Comparison of ENCODE assay signal across 15 cellular contexts in the genomic region with DNA sequence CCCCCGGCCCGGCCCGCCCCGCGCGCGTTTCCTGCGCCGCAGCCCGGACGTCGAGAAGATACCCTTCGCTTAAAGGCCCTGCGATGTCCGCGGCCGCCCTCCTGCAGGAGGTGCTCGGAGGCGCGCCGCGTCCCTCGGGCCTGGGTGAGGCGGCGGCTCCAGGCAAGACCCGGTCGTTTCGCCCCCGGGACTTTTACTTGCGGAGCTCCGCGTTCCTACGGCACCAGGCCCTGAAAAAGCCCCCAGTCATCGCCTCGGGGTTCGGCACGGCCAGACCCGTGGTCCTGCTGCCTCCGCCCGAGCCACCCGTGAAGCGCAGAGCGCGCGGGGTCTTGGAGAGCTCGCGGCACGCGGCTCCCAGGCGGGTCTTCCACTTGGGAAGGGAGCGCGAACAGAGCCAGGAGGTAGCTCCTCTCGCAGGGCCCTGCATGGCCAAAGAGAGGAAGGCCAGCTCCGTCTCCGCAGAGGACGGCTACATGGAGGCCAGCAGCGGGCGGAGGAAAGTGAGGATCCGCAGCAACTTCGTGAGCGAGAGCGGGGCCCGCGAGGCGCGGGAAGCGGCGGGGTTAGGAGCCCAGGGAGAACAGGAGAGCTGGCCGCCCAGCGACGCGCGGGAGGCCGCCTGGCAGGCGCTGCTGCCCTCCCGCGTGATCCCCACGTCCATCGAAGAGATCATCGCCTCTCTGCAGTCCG. TPM values are rescaled to one million over a fixed set of nuclear protein-coding genes. Genes with fewer than 3 reads are reported as not detected.
DNase-seq lines count a peak whose midpoint lies in the region; ATAC-seq and TF ChIP-seq lines count a peak whose summit lies in the region.
"Had no signal": no experiment of that assay in that cellular context is flagged by ENCODE, and none has a peak within 500 bp of the region (broad histone marks: within the 10 kb centered on the region; RNA-seq: fewer than 3 reads in every experiment).

No MANE protein-coding gene starts in this region.

- H3K4me3 ChIP-seq in cardiac fibroblast (replicated peaks in 1 of 2; ENCODE audit: low read depth in 2 of 2, low read length in 2 of 2): peak overlapping the region; percentile 17 to 36
- H3K4me3 ChIP-seq in iPS-20b (ENCODE audit: low read length): peak overlapping the region; percentile 68; the same call in 1 of the 2 replicates
- peak overlapping the region in 1 of 2 donors; percentile 8 for H3K4me3 ChIP-seq in right atrium auricular region

- H3K27ac ChIP-seq in iPS-20b (ENCODE audit: low read length) (no peak overlapping the region), right atrium auricular region (no peak overlapping the region)
- H3K27ac ChIP-seq: neutrophil, stomach had no signal

- H3K9ac ChIP-seq in iPS-20b (ENCODE audit: low read depth, low read length): peak overlapping the region; percentile 70; the same call in 1 of the 2 replicates

- no peak for ATAC-seq in HG02571 (IDR thresholded peaks at IDR 0.05; ENCODE audit: unreplicated experiment)
- ATAC-seq: HCT116 had no signal

- no peaks in the 10 kb centered on the region for H3K36me3 ChIP-seq in iPS-20b (ENCODE audit: insufficient read depth, low read depth, low read length)
- H3K36me3 ChIP-seq in right atrium auricular region: no peaks in the 10 kb centered on the region
- H3K36me3 ChIP-seq: neutrophil had no signal

- TF ChIP-seq CTCF in GM20000 (IDR thresholded peaks at IDR 0.05; ENCODE audit: extremely low read depth, missing control alignments) (no peak), cardiac fibroblast (IDR thresholded peaks at IDR 0.05; ENCODE audit: low read depth, low read length) (no peak), right atrium auricular region (IDR thresholded peaks at IDR 0.05) (no peak)

- no peaks in the 10 kb centered on the region; the same call in 1 of the 2 replicates for H3K4me1 ChIP-seq in iPS-20b (ENCODE audit: insufficient read depth, low read length)
- peaks cover 0 to 8% of the 10 kb centered on the region in 2 donors for H3K4me1 ChIP-seq in right atrium auricular region

- DNase-seq in GM20000 (ENCODE audit: low spot score) (peak; percentile 7), cardiac fibroblast (ENCODE audit: low read depth in 2 of 2) (peak; percentile 15 to 34), retina (peak; percentile 89), DMS79 (lab: John Stamatoyannopoulos, UW) (no peak), right atrium auricular region (ENCODE audit: low spot score) (no peak)
- DNase-seq in activated CD4-positive, alpha-beta T cell treated with anti-CD3 and anti-CD28 coated beads for 1 hour: no peak
- DNase-seq: activated CD4-positive, CD25-positive, alpha-beta regulatory T cell; NCI-H510A treated with DMSO at 0.1 percent for 48 hours; SIG-M5; stimulated activated CD4-positive, alpha-beta T cell treated with anti-CD3 and anti-CD28 coated beads, Interleukin-2, amount 100 ng/mL, for 48 hours; stomach had no signal

- peaks cover 66% of the 10 kb centered on the region for H3K27me3 ChIP-seq in iPS-20b (ENCODE audit: insufficient read depth, low read length)
- H3K27me3 ChIP-seq in right atrium auricular region: peaks cover 0 to 8% of the 10 kb centered on the region in 2 donors

- H3K9me3 ChIP-seq in iPS-20b (ENCODE audit: insufficient read depth, low read depth, low read length) (no peaks in the 10 kb centered on the region), right atrium auricular region (no peaks in the 10 kb centered on the region)
- H3K9me3 ChIP-seq: stomach had no signal

RNA-seq across cellular contexts. Expression of gene TTC6, which starts 26.9 kb away (rescaled TPM):
- total RNA-seq in right atrium auricular region: not detected

RNA-seq across cellular contexts. Expression of gene FOXA1, which starts 27.3 kb away (rescaled TPM):
- total RNA-seq in right atrium auricular region: not detected

Comparison
In these comparisons a context has a peak if more than half of its experiments do, and no peak if none do; other contexts are left out.
1. DNase-seq: peak in GM20000 (single experiment), cardiac fibroblast (2 of 2) and retina (single experiment); none in DMS79 (single experiment), activated CD4-positive, alpha-beta T cell treated with anti-CD3 and anti-CD28 coated beads for 1 hour (single experiment) and right atrium auricular region (single experiment).